Comparison of ENCODE assay signal across 8 cellular contexts in genomic region chr12:42325776-42326465, GRCh38. TPM values are rescaled to one million over a fixed set of nuclear protein-coding genes. Genes with fewer than 3 reads are reported as not detected.
DNase-seq lines count a peak whose midpoint lies in the region; ATAC-seq and TF ChIP-seq lines count a peak whose summit lies in the region.

Gene PPHLN1 (plus strand): TSS chr12:42326167. CDS start chr12:42335903, 9,736 bp downstream.
Gene ZCRB1 (minus strand): TSS chr12:42326094. CDS start chr12:42324102, 1,992 bp downstream.

- peak within 1 kb of the TSS; percentile 92 to 100 (median 98) for H3K4me3 Mint-ChIP-seq in naive thymus-derived CD4-positive, alpha-beta T cell
- peak within 1 kb of the TSS; percentile 98 to 99 for H3K4me3 Mint-ChIP-seq in stimulated activated naive B cell treated with anti-CD40 and anti-IgM and Interleukin-4, amounts not matched to agents 10 μg/mL and 1 μg/mL and 100 μg/mL, for 72 hours

- intact Hi-C loops in naive thymus-derived CD4-positive, alpha-beta T cell (cut with micrococcal nuclease) = loop anchor here (1.0 to 10.0 kb wide), 7 partner anchors 46 to 1481 kb away; partner anchors contain the start of genes GXYLT1 (in 2 of the 2), TWF1 (in 2 of the 2), YAF2 (in 2 of the 2) and IRAK4 (in 1 of the 2)

- H4K20me1 ChIP-seq in fibroblast of lung (ENCODE audit: control insufficient read depth, extremely low read depth, insufficient read depth, low read length) = no peaks in the 10 kb centered on the region

- H3K27me3 ChIP-seq in fibroblast of lung (ENCODE audit: control insufficient read depth, insufficient read depth, low read length) = no peaks in the 10 kb centered on the region
- H3K27me3 ChIP-seq in naive thymus-derived CD4-positive, alpha-beta T cell (ENCODE audit: control insufficient read depth in 2 of 2, insufficient read depth in 2 of 2, low read length in 2 of 2) = no peaks in the 10 kb centered on the region

- POLR2A ChIA-PET in naive thymus-derived CD4-positive, alpha-beta T cell (lab: Charles Lee) = interaction anchor here (0.9 to 3.3 kb wide), 5 partner anchors 13 to 181 kb away, joined by 3 to 15 read pairs (median 4); no protein-coding TSS in a partner anchor

- DNase-seq in DMS53 treated with DMSO at 0.1 percent for 48 hours (lab: John Stamatoyannopoulos, UW; ENCODE audit: unreplicated experiment) (peak; percentile 99), RKO (ENCODE audit: low spot score) (peak; percentile 85), activated T-helper 1 cell treated with Interleukin-2 at 50 U/mL for 16 hours (ENCODE audit: low read depth) (peak; percentile 64), fibroblast of lung (ENCODE audit: low read depth in 2 of 2) (peak; percentile 74 to 79)
- peak; percentile 61 to 79 (median 74) for DNase-seq in naive thymus-derived CD4-positive, alpha-beta T cell
- DNase-seq in stimulated activated naive B cell treated with anti-CD40 and anti-IgM and Interleukin-4, amounts not matched to agents 10 μg/mL and 1 μg/mL and 100 μg/mL, for 72 hours = peak; percentile 73

- H3K9me3 Mint-ChIP-seq in naive thymus-derived CD4-positive, alpha-beta T cell = no peaks in the 10 kb centered on the region
- no peaks in the 10 kb centered on the region for H3K9me3 Mint-ChIP-seq in stimulated activated naive B cell treated with anti-CD40 and anti-IgM and Interleukin-4, amounts not matched to agents 10 μg/mL and 1 μg/mL and 100 μg/mL, for 72 hours

- H3K36me3 ChIP-seq in fibroblast of lung (ENCODE audit: control insufficient read depth, insufficient read depth, low read length) = no peaks in the 10 kb centered on the region
- peaks cover 0 to 7% (median 6%) of the 10 kb centered on the region in 3 experiments for H3K36me3 ChIP-seq in naive thymus-derived CD4-positive, alpha-beta T cell (ENCODE audit: control insufficient read depth in 2 of 3, insufficient read depth in 3 of 3, low read length in 3 of 3)

- H3K9me3 ChIP-seq in fibroblast of lung (ENCODE audit: control insufficient read depth, insufficient read depth, low read depth, low read length) = no peaks in the 10 kb centered on the region
- no peaks in the 10 kb centered on the region for H3K9me3 ChIP-seq in naive thymus-derived CD4-positive, alpha-beta T cell (ENCODE audit: control insufficient read depth in 2 of 3, low read length in 3 of 3)

- H3K27ac Mint-ChIP-seq in naive thymus-derived CD4-positive, alpha-beta T cell = peak within 1 kb of the TSS; percentile 93 to 99 (median 97)
- peak within 1 kb of the TSS; percentile 99 for H3K27ac Mint-ChIP-seq in stimulated activated naive B cell treated with anti-CD40 and anti-IgM and Interleukin-4, amounts not matched to agents 10 μg/mL and 1 μg/mL and 100 μg/mL, for 72 hours

- ATAC-seq in GM21619 (IDR thresholded peaks at IDR 0.05; ENCODE audit: unreplicated experiment) = peak; percentile 94
- ATAC-seq in naive thymus-derived CD4-positive, alpha-beta T cell = peak; percentile 94
- peak; percentile 97 for ATAC-seq in stimulated activated naive B cell treated with anti-CD40 and anti-IgM and Interleukin-4, amounts not matched to agents 10 μg/mL and 1 μg/mL and 100 μg/mL, for 72 hours (replicated peaks)

- CTCF ChIA-PET in naive thymus-derived CD4-positive, alpha-beta T cell (lab: Charles Lee) = interaction anchor here (0.8 kb wide), 1 partner anchor 13 kb away, joined by 3 read pairs; no protein-coding TSS in a partner anchor

- TF ChIP-seq EP300 in Ishikawa (IDR thresholded peaks at IDR 0.05; ENCODE audit: borderline replicate concordance) = 0 out of 2 replicates have a peak, but pooled peaks have one; percentile 15

- H3K27me3 Mint-ChIP-seq in naive thymus-derived CD4-positive, alpha-beta T cell = no peaks in the 10 kb centered on the region
- H3K27me3 Mint-ChIP-seq in stimulated activated naive B cell treated with anti-CD40 and anti-IgM and Interleukin-4, amounts not matched to agents 10 μg/mL and 1 μg/mL and 100 μg/mL, for 72 hours = no peaks in the 10 kb centered on the region

- H3K36me3 Mint-ChIP-seq in naive thymus-derived CD4-positive, alpha-beta T cell = peaks cover 3 to 34% (median 5%) of the 10 kb centered on the region in 5 donors
- peaks cover 11 to 20% of the 10 kb centered on the region in 2 donors for H3K36me3 Mint-ChIP-seq in stimulated activated naive B cell treated with anti-CD40 and anti-IgM and Interleukin-4, amounts not matched to agents 10 μg/mL and 1 μg/mL and 100 μg/mL, for 72 hours

- peaks cover 5% of the 10 kb centered on the region for H3K4me1 ChIP-seq in fibroblast of lung (ENCODE audit: control insufficient read depth, extremely low read depth, insufficient read depth, low read length)
- peaks cover 15 to 20% of the 10 kb centered on the region in 2 donors for H3K4me1 ChIP-seq in naive thymus-derived CD4-positive, alpha-beta T cell (ENCODE audit: control insufficient read depth in 2 of 2, insufficient read depth in 2 of 2, low read length in 2 of 2)

- no peak for TF ChIP-seq RAD21 in Ishikawa (IDR thresholded peaks at IDR 0.05; ENCODE audit: low read depth)

- peak within 1 kb of the TSS; percentile 86 for H3K9ac ChIP-seq in fibroblast of lung (ENCODE audit: insufficient read depth, low read length)

- H3K79me2 ChIP-seq in fibroblast of lung (ENCODE audit: control insufficient read depth, insufficient read depth, low read length) = peaks cover 48% of the 10 kb centered on the region

- H3K4me1 Mint-ChIP-seq in naive thymus-derived CD4-positive, alpha-beta T cell = peaks cover 34 to 57% (median 51%) of the 10 kb centered on the region in 7 donors
- H3K4me1 Mint-ChIP-seq in stimulated activated naive B cell treated with anti-CD40 and anti-IgM and Interleukin-4, amounts not matched to agents 10 μg/mL and 1 μg/mL and 100 μg/mL, for 72 hours = peaks cover 21 to 38% of the 10 kb centered on the region in 2 donors

- peak within 1 kb of the TSS; percentile 83 for H3K27ac ChIP-seq in fibroblast of lung (ENCODE audit: insufficient read depth, low read length)
- H3K27ac ChIP-seq in naive thymus-derived CD4-positive, alpha-beta T cell (ENCODE audit: low read depth, low read length) = peak within 1 kb of the TSS; percentile 80

- TF ChIP-seq CTCF in fibroblast of lung (conservative IDR thresholded peaks at IDR 0.05 in 1 of 2, IDR thresholded peaks at IDR 0.05 in 1 of 2; ENCODE audit: low read depth in 1 of 2, low read length in 2 of 2) = no peak

- H2AFZ ChIP-seq in fibroblast of lung (ENCODE audit: low read length) = peak within 1 kb of the TSS; percentile 94

- H3K4me2 ChIP-seq in fibroblast of lung (ENCODE audit: extremely low read depth, insufficient read depth, low read length) = peak within 1 kb of the TSS; percentile 99

- peak within 1 kb of the TSS; percentile 86 to 98 (median 94) for H3K4me3 ChIP-seq in fibroblast of lung (replicated peaks in 1 of 4; ENCODE audit: control extremely low read depth in 1 of 4, insufficient read depth in 1 of 4, low read depth in 3 of 4, low read length in 4 of 4)
- peak within 1 kb of the TSS; percentile 69 for H3K4me3 ChIP-seq in naive thymus-derived CD4-positive, alpha-beta T cell (ENCODE audit: low read length)

TF ChIP-seq in Ishikawa, 13 proteins besides CTCF, POLR2A, EP300 and RAD21 (continues in another document):
- TF ChIP-seq TCF12 (IDR thresholded peaks at IDR 0.05; ENCODE audit: low read depth) (peak; percentile 29; the same call in 1 of the 2 replicates), ZBTB7A (IDR thresholded peaks at IDR 0.05; ENCODE audit: low read depth) (peak; percentile 77; the same call in 1 of the 2 replicates), TEAD4 (IDR thresholded peaks at IDR 0.05) (no peak), USF1 (IDR thresholded peaks at IDR 0.05) (no peak), TAF1 (IDR thresholded peaks at IDR 0.05; ENCODE audit: low read depth) (peak; percentile 81), FOXM1 (IDR thresholded peaks at IDR 0.05; ENCODE audit: borderline replicate concordance, low read depth) (no peak), YY1 (IDR thresholded peaks at IDR 0.05; ENCODE audit: low read depth) (peak; percentile 32; the same call in 1 of the 2 replicates), CEBPB (IDR thresholded peaks at IDR 0.05) (no peak), NFIC (IDR thresholded peaks at IDR 0.05) (no peak), MAX (IDR thresholded peaks at IDR 0.05) (peak; percentile 39; the same call in 1 of the 2 replicates), CREB1 (IDR thresholded peaks at IDR 0.05; ENCODE audit: low read depth) (peak; percentile 94), EGR1 (IDR thresholded peaks at IDR 0.05) (no peak)

RNA-seq across cellular contexts. Expression of gene PPHLN1, which starts in this region (rescaled TPM):
- 43.1 and 47.6 TPM in 2 replicates for total RNA-seq in fibroblast of lung
- 90.7 and 91.4 TPM in 2 replicates for polyA plus RNA-seq in fibroblast of lung
- 60.1 and 62.4 TPM in 2 replicates for polyA plus RNA-seq in fibroblast of lung (2012)
- 5.0 and 8.3 TPM in 2 replicates for polyA minus RNA-seq in fibroblast of lung (ENCODE audit: low replicate concordance)
- total RNA-seq in naive thymus-derived CD4-positive, alpha-beta T cell = 10 to 100 TPM; 89.1 to 97.6 (median 90.2) TPM
- polyA plus RNA-seq in naive thymus-derived CD4-positive, alpha-beta T cell = 100 to 1,000 TPM; 162 to 182 TPM

RNA-seq across cellular contexts. Expression of gene ZCRB1, which starts in this region (rescaled TPM):
- total RNA-seq in fibroblast of lung = 31.2 and 32.1 TPM in 2 replicates
- polyA plus RNA-seq in fibroblast of lung = 64.4 and 78.0 TPM in 2 replicates
- polyA plus RNA-seq in fibroblast of lung (2012) = 82.8 and 88.2 TPM in 2 replicates
- polyA minus RNA-seq in fibroblast of lung (ENCODE audit: low replicate concordance) = 2.7 and 13.7 TPM in 2 replicates
- total RNA-seq in naive thymus-derived CD4-positive, alpha-beta T cell = 10 to 100 TPM; 20.3 to 47.5 (median 23.8) TPM
- 10 to 100 TPM; 45.2 to 69.7 TPM for polyA plus RNA-seq in naive thymus-derived CD4-positive, alpha-beta T cell

Comparison
In these comparisons a context has a peak if more than half of its experiments do, and no peak if none do; other contexts are left out.
1. Peak in every context shown above with its lines: DNase-seq, ATAC-seq, H3K4me3 ChIP-seq and H3K27ac ChIP-seq.